8 cellular contexts compared by ENCODE assay signal in genomic region chr17:46193246-46193625, GRCh38. TPM values are rescaled to one million over a fixed set of nuclear protein-coding genes. Genes with fewer than 3 reads are reported as not detected.
DNase-seq lines count a peak whose midpoint lies in the region; ATAC-seq and TF ChIP-seq lines count a peak whose summit lies in the region.

Gene KANSL1 (minus strand): TSS chr17:46193429. CDS start chr17:46172143, 21,286 bp downstream.

- peak; percentile 71 for ATAC-seq in GM19324 (IDR thresholded peaks at IDR 0.05; ENCODE audit: low FRiP score, unreplicated experiment)
- ATAC-seq in HG03469 (IDR thresholded peaks at IDR 0.05; ENCODE audit: unreplicated experiment), result peak; percentile 36
- ATAC-seq in lower lobe of right lung, result peak; percentile 83 to 93

- peak; percentile 98 for DNase-seq in NCI-H526 treated with DMSO at 0.1 percent for 48 hours (lab: John Stamatoyannopoulos, UW)
- peak; percentile 93 for DNase-seq in activated CD4-positive, alpha-beta memory T cell treated with anti-CD3 and anti-CD28 coated beads for 36 hours
- DNase-seq in lower lobe of right lung, result peak; percentile 92
- peak; percentile 76 to 85 (median 78) for DNase-seq in stimulated activated CD4-positive, alpha-beta T cell treated with anti-CD3 and anti-CD28 coated beads, TNF-alpha, amount 100 ng/mL, for 24 hours (ENCODE audit: low read depth in 3 of 3)

- POLR2A ChIA-PET in activated CD4-positive, alpha-beta memory T cell treated with anti-CD3 and anti-CD28 coated beads for 36 hours (lab: Charles Lee), result interaction anchor here (0.5 to 2.3 kb wide), 13 partner anchors 11 to 192 kb away, joined by 3 to 8 read pairs (median 4); no protein-coding TSS in a partner anchor

- peaks cover 61% of the 10 kb centered on the region for H3K4me1 Mint-ChIP-seq in activated CD4-positive, alpha-beta memory T cell treated with anti-CD3 and anti-CD28 coated beads for 36 hours (ENCODE audit: low read depth)

- CTCF ChIA-PET in activated CD4-positive, alpha-beta memory T cell treated with anti-CD3 and anti-CD28 coated beads for 36 hours (lab: Charles Lee), result interaction anchor here (0.6 to 3.9 kb wide), 45 partner anchors 9 to 319 kb away, joined by 3 to 50 read pairs (median 4); no protein-coding TSS in a partner anchor

- H4K20me1 ChIP-seq in BLaER1 treated with 17β-estradiol and CSF1 and Interleukin-3, amounts not matched to agents 10 nM and 100 nM, result peaks cover 33 to 59% (median 37%) of the 10 kb centered on the region in 11 experiments

- H3K36me3 ChIP-seq in BLaER1 treated with 17β-estradiol and CSF1 and Interleukin-3, amounts not matched to agents 10 nM and 100 nM, result peaks cover 0 to 12% (median 0%) of the 10 kb centered on the region in 11 experiments; a peak in 5 of 22 replicates
- H3K36me3 ChIP-seq in duodenal mucosa (ENCODE audit: control insufficient read depth in 1 of 2, insufficient read depth in 2 of 2, low read length in 2 of 2), result no peaks in the 10 kb centered on the region
- no peaks in the 10 kb centered on the region for H3K36me3 ChIP-seq in lower lobe of right lung

- peak within 1 kb of the TSS; percentile 99 for H3K27ac Mint-ChIP-seq in activated CD4-positive, alpha-beta memory T cell treated with anti-CD3 and anti-CD28 coated beads for 36 hours

- H3K27me3 Mint-ChIP-seq in activated CD4-positive, alpha-beta memory T cell treated with anti-CD3 and anti-CD28 coated beads for 36 hours, result no peaks in the 10 kb centered on the region

- no peaks in the 10 kb centered on the region for H3K27me3 ChIP-seq in BLaER1 treated with 17β-estradiol and CSF1 and Interleukin-3, amounts not matched to agents 10 nM and 100 nM
- H3K27me3 ChIP-seq in duodenal mucosa (ENCODE audit: control insufficient read depth in 1 of 2, insufficient read depth in 2 of 2, low read length in 2 of 2) (no peaks in the 10 kb centered on the region), lower lobe of right lung (ENCODE audit: low read depth) (no peaks in the 10 kb centered on the region)

- intact Hi-C loops in activated CD4-positive, alpha-beta memory T cell treated with anti-CD3 and anti-CD28 coated beads for 36 hours (cut with micrococcal nuclease), result loop anchor here (2.0 to 5.0 kb wide), 4 partner anchors 56 to 876 kb away; partner anchors contain the start of gene MAP3K14
- intact Hi-C loops in lower lobe of right lung (cut with DNase I), result loop anchor here (10.0 kb wide), 1 partner anchor 148 kb away; no protein-coding TSS in a partner anchor

- H3K9me3 ChIP-seq in BLaER1 treated with 17β-estradiol and CSF1 and Interleukin-3, amounts not matched to agents 10 nM and 100 nM (replicated peaks in 1 of 11), result peaks cover 0 to 4% (median 0%) of the 10 kb centered on the region in 11 experiments; a peak in 3 of 22 replicates
- H3K9me3 ChIP-seq in duodenal mucosa (ENCODE audit: control insufficient read depth in 1 of 2, low read length in 2 of 2), result no peaks in the 10 kb centered on the region
- no peaks in the 10 kb centered on the region for H3K9me3 ChIP-seq in lower lobe of right lung

- H3K4me1 ChIP-seq in BLaER1 treated with 17β-estradiol and CSF1 and Interleukin-3, amounts not matched to agents 10 nM and 100 nM, result peaks cover 47 to 67% (median 61%) of the 10 kb centered on the region in 10 experiments
- H3K4me1 ChIP-seq in duodenal mucosa (ENCODE audit: control insufficient read depth in 1 of 2, insufficient read depth in 2 of 2, low read length in 2 of 2) (peaks cover 30 to 42% of the 10 kb centered on the region in 2 donors), lower lobe of right lung (peaks cover 45% of the 10 kb centered on the region)

- peak within 1 kb of the TSS; percentile 91 to 99 (median 97) for H3K27ac ChIP-seq in BLaER1 treated with 17β-estradiol and CSF1 and Interleukin-3, amounts not matched to agents 10 nM and 100 nM
- H3K27ac ChIP-seq in duodenal mucosa (ENCODE audit: low read depth, low read length) (peak within 1 kb of the TSS; percentile 98), lower lobe of right lung (peak within 1 kb of the TSS; percentile 97)

- H3K4me2 ChIP-seq in BLaER1 treated with 17β-estradiol and CSF1 and Interleukin-3, amounts not matched to agents 10 nM and 100 nM, result peak within 1 kb of the TSS; percentile 75 to 95 (median 86)

- peaks cover 21% of the 10 kb centered on the region for H3K36me3 Mint-ChIP-seq in activated CD4-positive, alpha-beta memory T cell treated with anti-CD3 and anti-CD28 coated beads for 36 hours

- no peaks in the 10 kb centered on the region for H3K9me3 Mint-ChIP-seq in activated CD4-positive, alpha-beta memory T cell treated with anti-CD3 and anti-CD28 coated beads for 36 hours

- peak; percentile 34 for TF ChIP-seq CTCF in lower lobe of right lung (IDR thresholded peaks at IDR 0.05)

- peak within 1 kb of the TSS; percentile 96 to 99 (median 97) for H3K9ac ChIP-seq in BLaER1 treated with 17β-estradiol and CSF1 and Interleukin-3, amounts not matched to agents 10 nM and 100 nM
- H3K9ac ChIP-seq in duodenal mucosa (ENCODE audit: low read depth in 1 of 2, low read length in 2 of 2), result peak within 1 kb of the TSS; percentile 95

- H3K4me3 Mint-ChIP-seq in activated CD4-positive, alpha-beta memory T cell treated with anti-CD3 and anti-CD28 coated beads for 36 hours, result peak within 1 kb of the TSS; percentile 98

- peak within 1 kb of the TSS; percentile 83 to 95 (median 92) for H3K4me3 ChIP-seq in BLaER1 treated with 17β-estradiol and CSF1 and Interleukin-3, amounts not matched to agents 10 nM and 100 nM
- peak within 1 kb of the TSS; percentile 86 to 93 for H3K4me3 ChIP-seq in duodenal mucosa (ENCODE audit: low read depth in 1 of 2, low read length in 2 of 2)
- H3K4me3 ChIP-seq in lower lobe of right lung, result peak within 1 kb of the TSS; percentile 83

RNA-seq across cellular contexts. Expression of gene KANSL1, which starts in this region (rescaled TPM):
- total RNA-seq in activated CD4-positive, alpha-beta memory T cell treated with anti-CD3 and anti-CD28 coated beads for 36 hours, result 10 to 100 TPM; 57.3 to 63.8 TPM
- total RNA-seq in lower lobe of right lung, result 78.5 TPM

Comparison
In these comparisons a context has a peak if more than half of its experiments do, and no peak if none do; other contexts are left out.
1. Peak in every context shown above with its lines: DNase-seq, ATAC-seq, H3K4me3 ChIP-seq and H3K27ac ChIP-seq.
2. ATAC-seq: peak in every context shown above with its lines; median percentile 88 in lower lobe of right lung; 71 in GM19324; 36 in HG03469.